ENCODE assay signal across 25 cellular contexts in genomic region chr5:10365800-10366199, GRCh38.
"Had no signal": no experiment of that assay in that cellular context is flagged by ENCODE, and none has a peak within 500 bp of the region (broad histone marks: within the 10 kb centered on the region; RNA-seq: fewer than 3 reads in every experiment).

No MANE protein-coding gene starts in this region.

- H3K27me3 ChIP-seq: brain microvascular endothelial cell, MG63, Peyer's patch had no signal

- DNase-seq: activated CD4-positive, alpha-beta memory T cell treated with anti-CD3 and anti-CD28 coated beads, Interleukin-2, amount 10 ng/mL, durations not matched to agents 7 days and 5 days; activated CD4-positive, alpha-beta T cell treated with anti-CD3 and anti-CD28 coated beads for 36 hours; activated CD4-positive, alpha-beta T cell treated with anti-CD3 and anti-CD28 coated beads, Interleukin-2, amount 50 U/mL, for 1 hour; activated gamma-delta T cell treated with Interleukin-2 at 50 U/mL for 16 hours; activated naive CD4-positive, alpha-beta T cell treated with anti-CD3 and anti-CD28 coated beads, Interleukin-2, amount 10 ng/mL, durations not matched to agents 7 days and 5 days; activated naive CD8-positive, alpha-beta T cell treated with anti-CD3 and anti-CD28 coated beads for 36 hours; activated T-cell treated with anti-CD3 and anti-CD28 coated beads for 4 hours; activated T-cell treated with anti-CD3 and anti-CD28 coated beads, Interleukin-2, amount 50 U/mL, for 48 hours; brain microvascular endothelial cell; cerebellar nuclear complex; MG63; NCI-H1105 treated with DMSO at 0.1 percent for 48 hours; NCI-H1436 treated with DMSO at 0.1 percent for 48 hours; NCI-H187; NCI-H2081; NCI-H510A treated with DMSO at 0.1 percent for 48 hours; NK-92 treated with Interleukin-12 subunit alpha and Interleukin-12 subunit beta, amount 100 ng/mL, for 24 hours; OCI-M1; Peyer's patch; SIG-M5; T-cell; T-helper 2 cell; T1000; WERI-Rb-1 had no signal

- H3K36me3 ChIP-seq: brain microvascular endothelial cell, Peyer's patch had no signal

- H3K4me2 ChIP-seq: KMS-11 had no signal

- H3K27ac ChIP-seq: KMS-11, Peyer's patch, WERI-Rb-1 had no signal

- H3K9me3 ChIP-seq: MG63, Peyer's patch had no signal

- H3K9ac ChIP-seq: KMS-11 had no signal

- H3K4me3 ChIP-seq: MG63, Peyer's patch had no signal
